12 cellular contexts compared by ENCODE assay signal in the genomic region with DNA sequence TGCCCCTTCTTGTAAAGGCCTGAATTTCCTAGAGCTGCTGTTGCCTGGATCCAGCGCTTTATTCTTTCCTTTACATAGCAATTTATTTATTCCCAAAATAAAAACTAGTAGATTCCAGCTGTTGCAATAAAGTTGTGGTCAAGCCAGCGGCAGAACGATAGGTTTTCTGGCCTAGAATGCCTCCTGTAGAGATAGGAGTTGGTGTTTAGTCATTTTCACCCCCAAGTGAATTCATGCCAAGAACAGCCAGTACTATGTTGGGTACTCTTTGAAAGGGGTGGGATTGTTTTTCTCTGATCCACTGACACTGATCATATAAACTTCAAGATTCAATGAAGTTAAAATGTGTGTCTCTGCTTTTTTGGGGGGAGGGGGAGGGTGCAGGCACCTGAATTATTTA.
DNase-seq lines count a peak whose midpoint lies in the region; ATAC-seq and TF ChIP-seq lines count a peak whose summit lies in the region.
"Had no signal": no experiment of that assay in that cellular context is flagged by ENCODE, and none has a peak within 500 bp of the region (broad histone marks: within the 10 kb centered on the region; RNA-seq: fewer than 3 reads in every experiment).

No MANE protein-coding gene starts in this region.

- DNase-seq in activated CD4-positive, alpha-beta T cell treated with anti-CD3 and anti-CD28 coated beads for 36 hours, result no peak
- DNase-seq in activated CD4-positive, alpha-beta T cell treated with anti-CD3 and anti-CD28 coated beads for 1 hour, result no peak
- peak; percentile 88 for DNase-seq in choroid plexus epithelial cell (ENCODE audit: low read depth)
- no peak for DNase-seq in lower lobe of right lung
- DNase-seq in effector CD4-positive, alpha-beta T cell, result no peak
- DNase-seq in erythroblast (lab: John Stamatoyannopoulos, UW), result no peak
- DNase-seq in activated CD4-positive, alpha-beta T cell treated with anti-CD3 and anti-CD28 coated beads, Interleukin-2, amount 50 U/mL, for 4 hours, result no peak
- DNase-seq: 8988T; DMS79 treated with DMSO at 0.1 percent for 48 hours; NCI-H1436 treated with DMSO at 0.1 percent for 48 hours; stimulated activated CD4-positive, alpha-beta T cell treated with anti-CD3 and anti-CD28 coated beads, Interleukin-4, amount 100 ng/mL, for 1 hour had no signal

- peaks cover 69% of the 10 kb centered on the region for H3K4me1 Mint-ChIP-seq in activated CD4-positive, alpha-beta T cell treated with anti-CD3 and anti-CD28 coated beads for 36 hours

- ATAC-seq in activated CD4-positive, alpha-beta T cell treated with anti-CD3 and anti-CD28 coated beads for 36 hours, result no peak
- ATAC-seq in lower lobe of right lung, result peak in 1 of 2 donors; percentile 39

- H3K9me3 ChIP-seq in lower lobe of right lung (no peaks in the 10 kb centered on the region), subcutaneous abdominal adipose tissue (ENCODE audit: control insufficient read depth in 5 of 5, low read length in 5 of 5) (no peaks in the 10 kb centered on the region)

- H3K4me1 ChIP-seq in lower lobe of right lung (peaks cover 32% of the 10 kb centered on the region), subcutaneous abdominal adipose tissue (ENCODE audit: control insufficient read depth in 5 of 5, insufficient read depth in 5 of 5, low read length in 5 of 5) (peaks cover 0 to 24% (median 16%) of the 10 kb centered on the region in 5 donors)

- H3K9ac ChIP-seq in subcutaneous abdominal adipose tissue (ENCODE audit: low read length in 5 of 5), result peak overlapping the region in 1 of 5 donors; percentile 13

- H3K4me3 ChIP-seq in choroid plexus epithelial cell (ENCODE audit: low read depth, low read length), result no peak overlapping the region
- H3K4me3 ChIP-seq in lower lobe of right lung, result no peak overlapping the region
- H3K4me3 ChIP-seq in subcutaneous abdominal adipose tissue (ENCODE audit: low read depth in 1 of 5, low read length in 5 of 5), result no peak overlapping the region

- H3K36me3 ChIP-seq in lower lobe of right lung, result peaks cover 100% of the 10 kb centered on the region
- peaks cover 52 to 98% (median 75%) of the 10 kb centered on the region in 5 donors for H3K36me3 ChIP-seq in subcutaneous abdominal adipose tissue (ENCODE audit: control insufficient read depth in 5 of 5, insufficient read depth in 5 of 5, low read length in 5 of 5)

- no peak overlapping the region for H3K4me3 Mint-ChIP-seq in activated CD4-positive, alpha-beta T cell treated with anti-CD3 and anti-CD28 coated beads for 36 hours

- H3K9me3 Mint-ChIP-seq in activated CD4-positive, alpha-beta T cell treated with anti-CD3 and anti-CD28 coated beads for 36 hours (ENCODE audit: low read depth), result no peaks in the 10 kb centered on the region

- no peak for TF ChIP-seq CTCF in choroid plexus epithelial cell (conservative IDR thresholded peaks at IDR 0.05; ENCODE audit: low read depth, low read length)
- TF ChIP-seq CTCF in lower lobe of right lung (IDR thresholded peaks at IDR 0.05), result no peak

- no peaks in the 10 kb centered on the region for H3K27me3 Mint-ChIP-seq in activated CD4-positive, alpha-beta T cell treated with anti-CD3 and anti-CD28 coated beads for 36 hours

- H3K27me3 ChIP-seq in lower lobe of right lung (ENCODE audit: low read depth), result no peaks in the 10 kb centered on the region
- H3K27me3 ChIP-seq in subcutaneous abdominal adipose tissue (ENCODE audit: control insufficient read depth in 5 of 5, insufficient read depth in 4 of 5, low read length in 5 of 5), result no peaks in the 10 kb centered on the region

- H3K27ac ChIP-seq in lower lobe of right lung, result peak overlapping the region; percentile 69
- peak overlapping the region; percentile 86 for H3K27ac ChIP-seq in subcutaneous abdominal adipose tissue (ENCODE audit: low read depth, low read length)

- POLR2A ChIA-PET in activated CD4-positive, alpha-beta T cell treated with anti-CD3 and anti-CD28 coated beads for 36 hours (lab: Charles Lee), result interaction anchor here (0.7 to 1.9 kb wide), 5 partner anchors 13 to 293 kb away, joined by 3 to 9 read pairs (median 5); no protein-coding TSS in a partner anchor

- CTCF ChIA-PET in activated CD4-positive, alpha-beta T cell treated with anti-CD3 and anti-CD28 coated beads for 36 hours (lab: Charles Lee), result interaction anchor here (0.7 to 3.2 kb wide), 10 partner anchors 10 to 246 kb away, joined by 3 to 15 read pairs (median 4); no protein-coding TSS in a partner anchor

- no peak for TF ChIP-seq POLR2A in erythroblast (IDR thresholded peaks at IDR 0.05; ENCODE audit: low read length)

- intact Hi-C loops in activated CD4-positive, alpha-beta T cell treated with anti-CD3 and anti-CD28 coated beads for 36 hours (cut with DNase I, micrococcal nuclease), result loop anchor here in 1 of 2 experiments (2.0 to 10.0 kb wide), 2 partner anchors 238 to 430 kb away; no protein-coding TSS in a partner anchor
- intact Hi-C loops in lower lobe of right lung (cut with DNase I), result no loop called here

- peaks cover 70% of the 10 kb centered on the region for H3K36me3 Mint-ChIP-seq in activated CD4-positive, alpha-beta T cell treated with anti-CD3 and anti-CD28 coated beads for 36 hours (ENCODE audit: low read depth)

- H3K27ac Mint-ChIP-seq in activated CD4-positive, alpha-beta T cell treated with anti-CD3 and anti-CD28 coated beads for 36 hours, result peak overlapping the region; percentile 98
